9 cellular contexts compared by ENCODE assay signal in genomic region chr16:69327585-69328310, GRCh38. TPM values are rescaled to one million over a fixed set of nuclear protein-coding genes. Genes with fewer than 3 reads are reported as not detected.
DNase-seq lines count a peak whose midpoint lies in the region; ATAC-seq and TF ChIP-seq lines count a peak whose summit lies in the region.
"Had no signal": no experiment of that assay in that cellular context is flagged by ENCODE, and none has a peak within 500 bp of the region (broad histone marks: within the 10 kb centered on the region; RNA-seq: fewer than 3 reads in every experiment).

No MANE protein-coding gene starts in this region.

- no peak for ATAC-seq in stimulated activated naive CD8-positive, alpha-beta T cell treated with anti-CD3 and anti-CD28 coated beads, Interleukin-15, Interleukin-2, amounts not matched to agents 100 U/mL and 50 U/mL, for 24 hours
- no peak for ATAC-seq in activated T-cell treated with anti-CD3 and anti-CD28 coated beads, Interleukin-2, amount 50 U/mL, for 4 hours
- no peak for ATAC-seq in GM21723 (IDR thresholded peaks at IDR 0.05; ENCODE audit: unreplicated experiment)
- ATAC-seq in heart right ventricle: no peak
- no peak for ATAC-seq in HG02610 (IDR thresholded peaks at IDR 0.05; ENCODE audit: unreplicated experiment)

- DNase-seq in stimulated activated naive CD8-positive, alpha-beta T cell treated with anti-CD3 and anti-CD28 coated beads, Interleukin-15, Interleukin-2, amounts not matched to agents 100 U/mL and 50 U/mL, for 24 hours: no peak
- no peak for DNase-seq in activated T-cell treated with anti-CD3 and anti-CD28 coated beads, Interleukin-2, amount 50 U/mL, for 4 hours
- DNase-seq in heart right ventricle: no peak
- DNase-seq in GM19240 (ENCODE audit: insufficient read length, low spot score): no peak
- DNase-seq: C1 segment of cervical spinal cord had no signal

- peak overlapping the region; percentile 52 to 87 for H3K27ac ChIP-seq in liver (ENCODE audit: low read depth in 1 of 2, low read length in 2 of 2)
- no peak overlapping the region for H3K27ac ChIP-seq in heart right ventricle

- WGBS in liver: 91% methylated on average over 14 of the region's 14 CpGs
- WGBS in heart right ventricle, 2 donors: 96% methylated on average over 14 of the region's 14 CpGs

- H3K4me3 ChIP-seq in liver (ENCODE audit: low read depth in 1 of 3, low read length in 3 of 3) (no peak overlapping the region), heart right ventricle (no peak overlapping the region)

- intact Hi-C loops in heart right ventricle (cut with DNase I): no loop called here

- H3K9ac ChIP-seq in liver (ENCODE audit: low read depth in 1 of 2, low read length in 2 of 2): peak overlapping the region in 1 of 2 donors; percentile 24

- peak overlapping the region; percentile 90 for H3K4me3 Mint-ChIP-seq in stimulated activated naive CD8-positive, alpha-beta T cell treated with anti-CD3 and anti-CD28 coated beads, Interleukin-15, Interleukin-2, amounts not matched to agents 100 ng/mL and 50 ng/mL, for 24 hours
- H3K4me3 Mint-ChIP-seq in activated T-cell treated with anti-CD3 and anti-CD28 coated beads, Interleukin-2, amount 50 U/mL, for 4 hours: peak overlapping the region; percentile 85

- H3K36me3 ChIP-seq in liver (ENCODE audit: control insufficient read depth in 4 of 4, insufficient read depth in 3 of 4, low read depth in 1 of 4, low read length in 3 of 4) (peaks cover 0 to 19% (median 5%) of the 10 kb centered on the region in 4 donors), heart right ventricle (peaks cover 0 to 74% (median 37%) of the 10 kb centered on the region in 9 donors)

- no peaks in the 10 kb centered on the region for H3K27me3 Mint-ChIP-seq in stimulated activated naive CD8-positive, alpha-beta T cell treated with anti-CD3 and anti-CD28 coated beads, Interleukin-15, Interleukin-2, amounts not matched to agents 100 ng/mL and 50 ng/mL, for 24 hours
- no peaks in the 10 kb centered on the region for H3K27me3 Mint-ChIP-seq in activated T-cell treated with anti-CD3 and anti-CD28 coated beads, Interleukin-2, amount 50 U/mL, for 4 hours (ENCODE audit: low read depth)

- H3K36me3 Mint-ChIP-seq in stimulated activated naive CD8-positive, alpha-beta T cell treated with anti-CD3 and anti-CD28 coated beads, Interleukin-15, Interleukin-2, amounts not matched to agents 100 ng/mL and 50 ng/mL, for 24 hours (ENCODE audit: low read depth): peaks cover 55% of the 10 kb centered on the region
- H3K36me3 Mint-ChIP-seq in activated T-cell treated with anti-CD3 and anti-CD28 coated beads, Interleukin-2, amount 50 U/mL, for 4 hours (ENCODE audit: insufficient read depth): peaks cover 14% of the 10 kb centered on the region

- H3K27ac Mint-ChIP-seq in stimulated activated naive CD8-positive, alpha-beta T cell treated with anti-CD3 and anti-CD28 coated beads, Interleukin-15, Interleukin-2, amounts not matched to agents 100 ng/mL and 50 ng/mL, for 24 hours: no peak overlapping the region

- H3K9me3 ChIP-seq in liver (ENCODE audit: control insufficient read depth in 4 of 4, low read length in 3 of 4) (no peaks in the 10 kb centered on the region), heart right ventricle (no peaks in the 10 kb centered on the region)

- H3K27me3 ChIP-seq in liver (ENCODE audit: control insufficient read depth in 4 of 4, insufficient read depth in 4 of 4, low read length in 3 of 4) (no peaks in the 10 kb centered on the region), heart right ventricle (no peaks in the 10 kb centered on the region)

- H3K4me1 Mint-ChIP-seq in stimulated activated naive CD8-positive, alpha-beta T cell treated with anti-CD3 and anti-CD28 coated beads, Interleukin-15, Interleukin-2, amounts not matched to agents 100 ng/mL and 50 ng/mL, for 24 hours (ENCODE audit: low read depth): peaks cover 44% of the 10 kb centered on the region
- peaks cover 44% of the 10 kb centered on the region for H3K4me1 Mint-ChIP-seq in activated T-cell treated with anti-CD3 and anti-CD28 coated beads, Interleukin-2, amount 50 U/mL, for 4 hours (ENCODE audit: low read depth)

- no peak for TF ChIP-seq CTCF in liver (IDR thresholded peaks at IDR 0.05; ENCODE audit: low read depth, low read length, missing input control)
- no peak for TF ChIP-seq CTCF in heart right ventricle (IDR thresholded peaks at IDR 0.05)

- TF ChIP-seq RAD21 in liver (IDR thresholded peaks at IDR 0.05): no peak

- H3K4me1 ChIP-seq in liver (ENCODE audit: control insufficient read depth in 4 of 4, insufficient read depth in 4 of 4, low read length in 3 of 4) (peaks cover 22 to 74% (median 60%) of the 10 kb centered on the region in 4 donors), heart right ventricle (peaks cover 5 to 63% (median 52%) of the 10 kb centered on the region in 9 donors)

- no peaks in the 10 kb centered on the region for H3K9me3 Mint-ChIP-seq in stimulated activated naive CD8-positive, alpha-beta T cell treated with anti-CD3 and anti-CD28 coated beads, Interleukin-15, Interleukin-2, amounts not matched to agents 100 ng/mL and 50 ng/mL, for 24 hours
- H3K9me3 Mint-ChIP-seq in activated T-cell treated with anti-CD3 and anti-CD28 coated beads, Interleukin-2, amount 50 U/mL, for 4 hours: no peaks in the 10 kb centered on the region

TF ChIP-seq in liver, 16 proteins besides CTCF, POLR2A, EP300 and RAD21 (continues in another document):
- no peak for TF ChIP-seq HNF4A (conservative IDR thresholded peaks at IDR 0.05)
- TF ChIP-seq SP1 (IDR thresholded peaks at IDR 0.05): no peak
- no peak for TF ChIP-seq FOXA2 (IDR thresholded peaks at IDR 0.05)
- TF ChIP-seq YY1 (IDR thresholded peaks at IDR 0.05): no peak
- TF ChIP-seq, protein P1, sequence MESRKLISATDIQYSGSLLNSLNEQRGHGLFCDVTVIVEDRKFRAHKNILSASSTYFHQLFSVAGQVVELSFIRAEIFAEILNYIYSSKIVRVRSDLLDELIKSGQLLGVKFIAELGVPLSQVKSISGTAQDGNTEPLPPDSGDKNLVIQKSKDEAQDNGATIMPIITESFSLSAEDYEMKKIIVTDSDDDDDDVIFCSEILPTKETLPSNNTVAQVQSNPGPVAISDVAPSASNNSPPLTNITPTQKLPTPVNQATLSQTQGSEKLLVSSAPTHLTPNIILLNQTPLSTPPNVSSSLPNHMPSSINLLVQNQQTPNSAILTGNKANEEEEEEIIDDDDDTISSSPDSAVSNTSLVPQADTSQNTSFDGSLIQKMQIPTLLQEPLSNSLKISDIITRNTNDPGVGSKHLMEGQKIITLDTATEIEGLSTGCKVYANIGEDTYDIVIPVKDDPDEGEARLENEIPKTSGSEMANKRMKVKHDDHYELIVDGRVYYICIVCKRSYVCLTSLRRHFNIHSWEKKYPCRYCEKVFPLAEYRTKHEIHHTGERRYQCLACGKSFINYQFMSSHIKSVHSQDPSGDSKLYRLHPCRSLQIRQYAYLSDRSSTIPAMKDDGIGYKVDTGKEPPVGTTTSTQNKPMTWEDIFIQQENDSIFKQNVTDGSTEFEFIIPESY (IDR thresholded peaks at IDR 0.05): no peak
- no peak for TF ChIP-seq RXRA (IDR thresholded peaks at IDR 0.05)
- no peak for TF ChIP-seq JUND (IDR thresholded peaks at IDR 0.05)
- TF ChIP-seq, protein P2, sequence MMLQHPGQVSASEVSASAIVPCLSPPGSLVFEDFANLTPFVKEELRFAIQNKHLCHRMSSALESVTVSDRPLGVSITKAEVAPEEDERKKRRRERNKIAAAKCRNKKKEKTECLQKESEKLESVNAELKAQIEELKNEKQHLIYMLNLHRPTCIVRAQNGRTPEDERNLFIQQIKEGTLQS (IDR thresholded peaks at IDR 0.05): no peak
- no peak for TF ChIP-seq FOXA1 (IDR thresholded peaks at IDR 0.05)
- no peak for TF ChIP-seq GABPA (IDR thresholded peaks at IDR 0.05 in 1 of 2, conservative IDR thresholded peaks at IDR 0.05 in 1 of 2)

RNA-seq across cellular contexts. Expression of gene PDF, which starts 2.6 kb away (rescaled TPM):
- 10 to 100 TPM; 38.2 to 46.7 (median 43.4) TPM for total RNA-seq in activated T-cell treated with anti-CD3 and anti-CD28 coated beads, Interleukin-2, amount 50 U/mL, for 4 hours
- 10 to 100 TPM; 16.8 to 31.3 TPM for total RNA-seq in liver
- polyA plus RNA-seq in liver: 10 to 100 TPM; 22.2 to 24.0 TPM
- total RNA-seq in heart right ventricle: 10 to 100 TPM in 1 of 10 donors, 1 to 10 TPM in 9; 3.9 to 10.7 (median 5.4) TPM
- polyA plus RNA-seq in heart right ventricle: 1 to 10 TPM; 2.0 to 9.9 TPM

RNA-seq across cellular contexts. Expression of gene COG8, which starts 11.6 kb away (rescaled TPM):
- 10 to 100 TPM; 34.6 to 47.0 (median 43.1) TPM for total RNA-seq in activated T-cell treated with anti-CD3 and anti-CD28 coated beads, Interleukin-2, amount 50 U/mL, for 4 hours
- 10 to 100 TPM; 28.8 to 37.4 TPM for total RNA-seq in liver
- polyA plus RNA-seq in liver: 10 to 100 TPM; 11.2 to 19.6 TPM
- 10 to 100 TPM; 20.0 to 29.1 (median 23.7) TPM for total RNA-seq in heart right ventricle
- 10 to 100 TPM; 15.7 to 16.8 TPM for polyA plus RNA-seq in heart right ventricle

RNA-seq across cellular contexts. Expression of gene NIP7, which starts 11.8 kb away (rescaled TPM):
- total RNA-seq in activated T-cell treated with anti-CD3 and anti-CD28 coated beads, Interleukin-2, amount 50 U/mL, for 4 hours: 100 to 1,000 TPM; 129 to 136 (median 132) TPM
- total RNA-seq in liver (10 to 100 TPM; 11.7 to 14.0 TPM), heart right ventricle (10 to 100 TPM in 1 of 10 donors, 1 to 10 TPM in 9; 6.1 to 15.8 (median 7.8) TPM)
- polyA plus RNA-seq in liver (10 to 100 TPM in 1 of 2 donors, 1 to 10 TPM in 1; 7.4 to 10.5 TPM), heart right ventricle (1 to 10 TPM; 8.0 to 8.2 TPM)

RNA-seq across cellular contexts. Expression of gene VPS4A, which starts 16.6 kb away (rescaled TPM):
- total RNA-seq in activated T-cell treated with anti-CD3 and anti-CD28 coated beads, Interleukin-2, amount 50 U/mL, for 4 hours: 10 to 100 TPM; 41.5 to 45.8 (median 44.1) TPM
- 10 to 100 TPM; 13.3 to 15.2 TPM for total RNA-seq in liver
- 10 to 100 TPM; 13.7 to 15.7 TPM for polyA plus RNA-seq in liver
- 10 to 100 TPM; 24.2 to 35.1 (median 27.7) TPM for total RNA-seq in heart right ventricle
- 10 to 100 TPM; 38.8 to 44.6 TPM for polyA plus RNA-seq in heart right ventricle

RNA-seq across cellular contexts. Expression of gene TMED6, which starts 23.8 kb away (rescaled TPM):
- total RNA-seq in activated T-cell treated with anti-CD3 and anti-CD28 coated beads, Interleukin-2, amount 50 U/mL, for 4 hours: 1 to 10 TPM in 2 of 3 donors, under 1 TPM in 1; 0.90 to 1.5 (median 1.1) TPM
- 10 to 100 TPM; 10.6 to 46.2 TPM for total RNA-seq in liver
- 10 to 100 TPM in 1 of 2 donors, under 1 TPM in 1; 0.18 to 11.4 TPM for polyA plus RNA-seq in liver
- under 1 TPM in 4 of 10 donors, not detected in 6; 0.32 to 0.41 (median 0.38) TPM for total RNA-seq in heart right ventricle
- polyA plus RNA-seq in heart right ventricle: under 1 TPM in 1 of 2 donors, not detected in 1; 0.37 TPM

Comparison
In these comparisons a context has a peak if more than half of its experiments do, and no peak if none do; other contexts are left out.
1. H3K27ac ChIP-seq: peak in liver (2 of 2); none in heart right ventricle (0 of 10).
2. RNA of gene NIP7, which starts 11.8 kb away (total RNA-seq): 129 to 136 TPM in activated T-cell treated with anti-CD3 and anti-CD28 coated beads, Interleukin-2, amount 50 U/mL, for 4 hours; 11.7 to 14.0 TPM in liver and 6.1 to 15.8 TPM in heart right ventricle; every median in the first group is over 4 times any median in the second.